8 cellular contexts compared by ENCODE assay signal in genomic region chr19:40305403-40305802, GRCh38. TPM values are rescaled to one million over a fixed set of nuclear protein-coding genes. Genes with fewer than 3 reads are reported as not detected.
DNase-seq lines count a peak whose midpoint lies in the region; ATAC-seq and TF ChIP-seq lines count a peak whose summit lies in the region.

No MANE protein-coding gene starts in this region.

- no peak overlapping the region for H3K27ac Mint-ChIP-seq in activated naive CD4-positive, alpha-beta T cell treated with anti-CD3 and anti-CD28 coated beads, Interleukin-2, amount 10 ng/mL, durations not matched to agents 7 days and 5 days
- H3K27ac Mint-ChIP-seq in glutamatergic neuron (ENCODE audit: unreplicated experiment) = no peak overlapping the region

- peak; percentile 42 for DNase-seq in ELF-1 (ENCODE audit: low read depth, low spot score)
- peak; percentile 84 for DNase-seq in NB4 (ENCODE audit: low read depth)
- peak; percentile 61 for DNase-seq in SKM-1 (lab: John Stamatoyannopoulos, UW; ENCODE audit: unreplicated experiment)
- peak; percentile 88 for DNase-seq in activated naive CD4-positive, alpha-beta T cell treated with anti-CD3 and anti-CD28 coated beads, Interleukin-2, amount 10 ng/mL, durations not matched to agents 7 days and 5 days
- peak; percentile 83 for DNase-seq in glutamatergic neuron
- DNase-seq in putamen (ENCODE audit: low spot score) = peak; percentile 80
- no peak for DNase-seq in omental fat pad (ENCODE audit: low spot score)

- no peaks in the 10 kb centered on the region for H3K9me3 Mint-ChIP-seq in activated naive CD4-positive, alpha-beta T cell treated with anti-CD3 and anti-CD28 coated beads, Interleukin-2, amount 10 ng/mL, durations not matched to agents 7 days and 5 days
- H3K9me3 Mint-ChIP-seq in glutamatergic neuron (ENCODE audit: unreplicated experiment) = no peaks in the 10 kb centered on the region

- TF ChIP-seq CTCF in NB4 (IDR thresholded peaks at IDR 0.05; ENCODE audit: low read depth, low read length) (peak; percentile 54), glutamatergic neuron (IDR thresholded peaks at IDR 0.05; ENCODE audit: partially characterized antibody, unreplicated experiment) (peak; percentile 84), omental fat pad (IDR thresholded peaks at IDR 0.05) (no peak)

- TF ChIP-seq POLR2A in NB4 (IDR thresholded peaks at IDR 0.05; ENCODE audit: extremely low read depth, insufficient read length) = no peak

- H3K4me3 ChIP-seq in NB4 (ENCODE audit: low read depth, low read length) = no peak overlapping the region

- H3K27me3 Mint-ChIP-seq in activated naive CD4-positive, alpha-beta T cell treated with anti-CD3 and anti-CD28 coated beads, Interleukin-2, amount 10 ng/mL, durations not matched to agents 7 days and 5 days = no peaks in the 10 kb centered on the region
- no peaks in the 10 kb centered on the region for H3K27me3 Mint-ChIP-seq in glutamatergic neuron (ENCODE audit: unreplicated experiment)

- ATAC-seq in omental fat pad (ENCODE audit: low FRiP score) (no peak), HG03280 (IDR thresholded peaks at IDR 0.05; ENCODE audit: unreplicated experiment) (no peak)

- H3K4me3 Mint-ChIP-seq in activated naive CD4-positive, alpha-beta T cell treated with anti-CD3 and anti-CD28 coated beads, Interleukin-2, amount 10 ng/mL, durations not matched to agents 7 days and 5 days = no peak overlapping the region
- no peak overlapping the region for H3K4me3 Mint-ChIP-seq in glutamatergic neuron (ENCODE audit: unreplicated experiment)

- CTCF ChIA-PET in activated naive CD4-positive, alpha-beta T cell treated with anti-CD3 and anti-CD28 coated beads, Interleukin-2, amount 10 ng/mL, durations not matched to agents 7 days and 5 days (lab: Charles Lee) = interaction anchor here (0.6 to 2.2 kb wide), 35 partner anchors 9 to 762 kb away, joined by 3 to 13 read pairs (median 4); partner anchors contain the start of genes PRX and SERTAD1

- no peaks in the 10 kb centered on the region for H3K36me3 Mint-ChIP-seq in activated naive CD4-positive, alpha-beta T cell treated with anti-CD3 and anti-CD28 coated beads, Interleukin-2, amount 10 ng/mL, durations not matched to agents 7 days and 5 days
- H3K36me3 Mint-ChIP-seq in glutamatergic neuron (ENCODE audit: unreplicated experiment) = no peaks in the 10 kb centered on the region

- H3K4me1 Mint-ChIP-seq in activated naive CD4-positive, alpha-beta T cell treated with anti-CD3 and anti-CD28 coated beads, Interleukin-2, amount 10 ng/mL, durations not matched to agents 7 days and 5 days = no peaks in the 10 kb centered on the region
- H3K4me1 Mint-ChIP-seq in glutamatergic neuron (ENCODE audit: low read depth, unreplicated experiment) = peaks cover 5% of the 10 kb centered on the region

RNA-seq across cellular contexts. Expression of gene AKT2, which starts 20.3 kb away (rescaled TPM):
- total RNA-seq in glutamatergic neuron (ENCODE audit: unreplicated experiment) = 197 TPM
- 100 to 1,000 TPM in 2 of 4 donors, 10 to 100 TPM in 2; 84.7 to 151 (median 99.1) TPM for total RNA-seq in omental fat pad

RNA-seq across cellular contexts. Expression of gene C19orf47, which starts 42.8 kb away (rescaled TPM):
- total RNA-seq in glutamatergic neuron (ENCODE audit: unreplicated experiment) (25.8 TPM), omental fat pad (10 to 100 TPM in 1 of 4 donors, 1 to 10 TPM in 3; 7.6 to 11.9 (median 8.3) TPM)

RNA-seq across cellular contexts. Expression of gene PLD3, which starts 43.1 kb away (rescaled TPM):
- 1,227 TPM for total RNA-seq in glutamatergic neuron (ENCODE audit: unreplicated experiment)
- 100 to 1,000 TPM; 254 to 437 (median 351) TPM for total RNA-seq in omental fat pad

Comparison
In these comparisons a context has a peak if more than half of its experiments do, and no peak if none do; other contexts are left out.
1. CTCF ChIP-seq: peak in NB4 (single experiment) and glutamatergic neuron (single experiment); none in omental fat pad (0 of 3).